8 cellular contexts compared by ENCODE assay signal in the genomic region with DNA sequence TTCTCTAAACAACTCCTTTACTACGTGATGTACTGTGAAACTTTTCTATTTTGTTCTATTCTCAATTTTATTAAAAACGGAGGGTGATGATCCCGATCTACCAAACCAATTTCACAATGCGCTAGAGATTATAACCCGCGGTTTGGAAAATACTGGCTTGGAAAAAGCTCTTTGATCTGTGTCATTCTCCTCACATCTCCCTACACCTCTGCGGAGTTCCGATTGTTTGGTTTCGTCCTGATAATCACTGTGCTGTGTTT. TPM values are rescaled to one million over a fixed set of nuclear protein-coding genes. Genes with fewer than 3 reads are reported as not detected.
DNase-seq lines count a peak whose midpoint lies in the region; ATAC-seq and TF ChIP-seq lines count a peak whose summit lies in the region.

No MANE protein-coding gene starts in this region.

- H3F3A ChIP-seq in smooth muscle cell (ENCODE audit: low read depth), result no peaks in the 10 kb centered on the region

- no peaks in the 10 kb centered on the region for H3K4me1 ChIP-seq in iPS-15b (ENCODE audit: control insufficient read depth, insufficient read depth, low read length)
- peaks cover 21% of the 10 kb centered on the region for H3K4me1 ChIP-seq in smooth muscle cell (ENCODE audit: low read depth)

- H3K27me3 ChIP-seq in iPS-15b (ENCODE audit: control insufficient read depth, insufficient read depth, low read length), result peaks cover 26% of the 10 kb centered on the region
- no peaks in the 10 kb centered on the region for H3K27me3 ChIP-seq in smooth muscle cell (ENCODE audit: low read depth)

- peak overlapping the region; percentile 84 for H3K4me2 ChIP-seq in smooth muscle cell

- H3K9ac ChIP-seq in iPS-15b (ENCODE audit: low read depth, low read length) (peak overlapping the region; percentile 88), smooth muscle cell (ENCODE audit: low read depth) (peak overlapping the region; percentile 70)

- DNase-seq in GM12865 (ENCODE audit: low read depth) (no peak), smooth muscle cell (lab: John Stamatoyannopoulos, UW; ENCODE audit: unreplicated experiment) (no peak), NCI-H345 (lab: John Stamatoyannopoulos, UW) (no peak), T-helper 2 cell (no peak)
- no peak for DNase-seq in activated CD4-positive, CD25-positive, alpha-beta regulatory T cell (lab: John Stamatoyannopoulos, UW)

- H2AFZ ChIP-seq in smooth muscle cell (ENCODE audit: low read depth), result peak overlapping the region; percentile 89

- peak overlapping the region; percentile 70 for H3K27ac ChIP-seq in smooth muscle cell (ENCODE audit: low read depth)

- WGBS in smooth muscle cell (ENCODE audit: low lambda C conversion rate), result 8% methylated on average over 9 of the region's 9 CpGs

- no peak for ATAC-seq in GM21825 (IDR thresholded peaks at IDR 0.05; ENCODE audit: unreplicated experiment)

- peaks cover 39% of the 10 kb centered on the region for H4K20me1 ChIP-seq in smooth muscle cell (ENCODE audit: low read depth)

- no peaks in the 10 kb centered on the region for H3K36me3 ChIP-seq in iPS-15b (ENCODE audit: control insufficient read depth, insufficient read depth, low read length)
- H3K36me3 ChIP-seq in smooth muscle cell (ENCODE audit: low read depth), result no peaks in the 10 kb centered on the region

- TF ChIP-seq CTCF in GM12865 (IDR thresholded peaks at IDR 0.05; ENCODE audit: insufficient read depth, low read depth, low read length, missing control alignments) (no peak), WI38 (IDR thresholded peaks at IDR 0.05; ENCODE audit: low read depth, low read length) (no peak), smooth muscle cell (IDR thresholded peaks at IDR 0.05; ENCODE audit: borderline replicate concordance, insufficient read depth, poor library complexity, severe bottlenecking) (no peak)

- no peaks in the 10 kb centered on the region for H3K9me3 ChIP-seq in iPS-15b (ENCODE audit: control insufficient read depth, insufficient read depth, low read length)
- no peaks in the 10 kb centered on the region for H3K9me3 ChIP-seq in smooth muscle cell (replicated peaks; ENCODE audit: low read depth)

- H3K4me3 ChIP-seq in GM12865 (ENCODE audit: low read depth, low read length) (peak overlapping the region; percentile 90), WI38 (ENCODE audit: low read depth, low read length) (peak overlapping the region; percentile 77), iPS-15b (ENCODE audit: low read depth, low read length) (peak overlapping the region; percentile 90), smooth muscle cell (peak overlapping the region; percentile 83)

- H3K79me2 ChIP-seq in smooth muscle cell (ENCODE audit: low read depth), result peaks cover 39% of the 10 kb centered on the region

RNA-seq across cellular contexts. Expression of gene ABCD3, which starts 0.6 kb away (rescaled TPM):
- 42.4 and 61.8 TPM in 2 replicates for total RNA-seq in smooth muscle cell
- 22.5 and 23.2 TPM in 2 replicates for polyA plus RNA-seq in smooth muscle cell
